In genomic region chr14:86296173-86296572, GRCh38 we compare ENCODE assay signal across 10 cellular contexts.
A peak's percentile ranks its signal among the peaks of the same experiment; 100 is the strongest.
DNase-seq lines count a peak whose midpoint lies in the region; ATAC-seq lines count a peak whose summit lies in the region.
"Had no signal": no experiment of that assay in that cellular context is flagged by ENCODE, and none has a peak within 500 bp of the region (broad histone marks: within the 10 kb centered on the region; RNA-seq: fewer than 3 reads in every experiment).

No MANE protein-coding gene starts in this region.

- H2BK5ac ChIP-seq in mesenchymal stem cell (ENCODE audit: low read depth, low read length, poor library complexity, severe bottlenecking): no peak overlapping the region

- H3K23ac ChIP-seq in mesenchymal stem cell (ENCODE audit: low read length in 2 of 2): no peak overlapping the region

- H2AFZ ChIP-seq in mesenchymal stem cell (ENCODE audit: low read depth, low read length): no peak overlapping the region

- in situ Hi-C loops in HAP-1 (cut with MboI; ENCODE audit: low sequenced_read_pairs): no loop called here

- H2BK12ac ChIP-seq in mesenchymal stem cell (ENCODE audit: low read length in 2 of 2): no peak overlapping the region

- no peak overlapping the region for H3K18ac ChIP-seq in mesenchymal stem cell (ENCODE audit: low read depth in 1 of 2, low read length in 2 of 2)

- H2BK15ac ChIP-seq in mesenchymal stem cell (ENCODE audit: low read depth, poor library complexity, severe bottlenecking): no peak overlapping the region

- no peak overlapping the region for H3K27ac Mint-ChIP-seq in activated T-helper 17 cell treated with anti-CD3 and anti-CD28 coated beads, Interleukin-2, amount 50 U/mL, for 72 hours
- H3K27ac Mint-ChIP-seq: activated naive CD4-positive, alpha-beta T cell treated with anti-CD3 and anti-CD28 coated beads, Interleukin-2, amount 10 ng/mL, durations not matched to agents 7 days and 5 days had no signal

- H3K4me3 Mint-ChIP-seq in activated T-helper 17 cell treated with anti-CD3 and anti-CD28 coated beads, Interleukin-2, amount 50 U/mL, for 72 hours: no peak overlapping the region
- H3K4me3 Mint-ChIP-seq: activated naive CD4-positive, alpha-beta T cell treated with anti-CD3 and anti-CD28 coated beads, Interleukin-2, amount 10 ng/mL, durations not matched to agents 7 days and 5 days had no signal

- peaks cover 3% of the 10 kb centered on the region for H3K9me3 Mint-ChIP-seq in activated T-helper 17 cell treated with anti-CD3 and anti-CD28 coated beads, Interleukin-2, amount 50 U/mL, for 72 hours

- H3K9ac ChIP-seq in mesenchymal stem cell (ENCODE audit: low read length): no peak overlapping the region

- no peak for ATAC-seq in activated T-helper 17 cell treated with anti-CD3 and anti-CD28 coated beads, Interleukin-2, amount 50 U/mL, for 72 hours (replicated peaks)
- ATAC-seq in HG03457 (IDR thresholded peaks at IDR 0.05; ENCODE audit: unreplicated experiment): no peak

- no peaks in the 10 kb centered on the region for H3K4me1 ChIP-seq in mesenchymal stem cell (ENCODE audit: control insufficient read depth, insufficient read depth, low read depth, low read length)
- H3K4me1 ChIP-seq in HAP-1: no peaks in the 10 kb centered on the region

- WGBS in mesenchymal stem cell: no CpG with 5 or more reads among the region's 1 CpG

- H3K27me3 Mint-ChIP-seq in activated T-helper 17 cell treated with anti-CD3 and anti-CD28 coated beads, Interleukin-2, amount 50 U/mL, for 72 hours: no peaks in the 10 kb centered on the region
- H3K27me3 Mint-ChIP-seq: activated naive CD4-positive, alpha-beta T cell treated with anti-CD3 and anti-CD28 coated beads, Interleukin-2, amount 10 ng/mL, durations not matched to agents 7 days and 5 days had no signal

- H3K36me3 Mint-ChIP-seq in activated T-helper 17 cell treated with anti-CD3 and anti-CD28 coated beads, Interleukin-2, amount 50 U/mL, for 72 hours (ENCODE audit: low read depth): no peaks in the 10 kb centered on the region
- H3K36me3 Mint-ChIP-seq: activated naive CD4-positive, alpha-beta T cell treated with anti-CD3 and anti-CD28 coated beads, Interleukin-2, amount 10 ng/mL, durations not matched to agents 7 days and 5 days had no signal

- H3K14ac ChIP-seq in mesenchymal stem cell (ENCODE audit: low read length in 2 of 2): no peak overlapping the region

- no peak overlapping the region for H2BK120ac ChIP-seq in mesenchymal stem cell (ENCODE audit: low read depth, low read length)

- H3K27me3 ChIP-seq in mesenchymal stem cell (ENCODE audit: control insufficient read depth in 1 of 2, insufficient read depth in 1 of 2, low read length in 2 of 2): no peaks in the 10 kb centered on the region
- no peaks in the 10 kb centered on the region for H3K27me3 ChIP-seq in HAP-1 (ENCODE audit: low read depth)

- no peaks in the 10 kb centered on the region for H3K4me1 Mint-ChIP-seq in activated T-helper 17 cell treated with anti-CD3 and anti-CD28 coated beads, Interleukin-2, amount 50 U/mL, for 72 hours
- H3K4me1 Mint-ChIP-seq: activated naive CD4-positive, alpha-beta T cell treated with anti-CD3 and anti-CD28 coated beads, Interleukin-2, amount 10 ng/mL, durations not matched to agents 7 days and 5 days had no signal

- H3K9me3 ChIP-seq in mesenchymal stem cell (ENCODE audit: control insufficient read depth, low read length) (no peaks in the 10 kb centered on the region), HAP-1 (no peaks in the 10 kb centered on the region)

- no peak overlapping the region for H4K91ac ChIP-seq in mesenchymal stem cell (ENCODE audit: low read length)

- H3K4ac ChIP-seq in mesenchymal stem cell (ENCODE audit: low read depth in 1 of 2, low read length in 2 of 2): no peak overlapping the region

- no peaks in the 10 kb centered on the region for H3K79me1 ChIP-seq in mesenchymal stem cell (replicated peaks; ENCODE audit: low read length, poor library complexity, severe bottlenecking)

- no peak overlapping the region for H4K8ac ChIP-seq in mesenchymal stem cell (ENCODE audit: low read length)

- H2AK5ac ChIP-seq in mesenchymal stem cell (ENCODE audit: low read length, severe bottlenecking): no peak overlapping the region

- H3K4me2 ChIP-seq in mesenchymal stem cell (ENCODE audit: low read length, poor library complexity, severe bottlenecking): no peak overlapping the region

- H3K36me3 ChIP-seq in mesenchymal stem cell (ENCODE audit: control insufficient read depth in 1 of 2, insufficient read depth in 2 of 2, low read depth in 1 of 2, low read length in 2 of 2) (no peaks in the 10 kb centered on the region), HAP-1 (replicated peaks) (no peaks in the 10 kb centered on the region)

- DNase-seq in DMS153 (lab: John Stamatoyannopoulos, UW) (peak; percentile 96), NCI-H1694 (lab: John Stamatoyannopoulos, UW) (peak; percentile 99), SHP77 treated with DMSO at 0.1 percent for 48 hours (lab: John Stamatoyannopoulos, UW) (peak; percentile 91), mesenchymal stem cell (peak; percentile 43), Kasumi-1 (lab: John Stamatoyannopoulos, UW) (no peak), HAP-1 (ENCODE audit: low spot score in 2 of 2) (no peak)
- DNase-seq: activated CD4-positive, alpha-beta T cell treated with anti-CD3 and anti-CD28 coated beads for 4 hours; activated naive CD4-positive, alpha-beta T cell treated with anti-CD3 and anti-CD28 coated beads, Interleukin-2, amount 10 ng/mL, durations not matched to agents 7 days and 5 days had no signal

- H3K27ac ChIP-seq in mesenchymal stem cell (ENCODE audit: low read length, poor library complexity, severe bottlenecking): no peak overlapping the region

- H3K4me3 ChIP-seq in mesenchymal stem cell (ENCODE audit: insufficient read depth in 1 of 2, low read depth in 1 of 2, low read length in 2 of 2) (no peak overlapping the region), HAP-1 (no peak overlapping the region)

Comparison
In these comparisons a context has a peak if more than half of its experiments do, and no peak if none do; other contexts are left out.
1. DNase-seq: peak in DMS153 (single experiment), NCI-H1694 (single experiment), SHP77 treated with DMSO at 0.1 percent for 48 hours (single experiment) and mesenchymal stem cell (single experiment); none in Kasumi-1 (0 of 2) and HAP-1 (0 of 2).